Comparison of ENCODE assay signal across 1 cellular context in the genomic region with DNA sequence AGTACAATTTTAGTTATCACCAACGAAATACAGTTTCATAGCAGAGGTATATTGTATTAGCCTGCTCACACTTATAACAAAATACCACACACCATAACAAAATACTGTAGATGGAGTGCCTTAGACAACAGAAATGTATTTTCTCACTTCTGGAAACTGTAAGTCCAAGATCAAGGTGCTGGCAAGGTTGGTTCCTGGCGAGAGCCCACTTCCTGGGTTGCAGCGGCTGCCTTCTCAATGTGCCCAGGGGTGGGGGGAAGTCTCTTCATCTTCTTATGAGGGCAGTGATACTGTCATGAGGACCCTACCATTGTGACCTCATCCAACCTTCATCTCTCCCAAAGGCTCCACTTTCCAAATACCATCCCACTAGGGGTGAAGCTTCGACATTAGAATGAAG.
TF ChIP-seq lines count a peak whose summit lies in the region.

No MANE protein-coding gene starts in this region.

TF ChIP-seq in SK-N-SH treated with all-trans-retinoic acid at 6 μM for 48 hours, 23 proteins besides CTCF, POLR2A, EP300 and RAD21 (continued from another document):
- TF ChIP-seq PATZ1 (CRISPR knock-in tag; IDR thresholded peaks at IDR 0.05; ENCODE audit: borderline replicate concordance) (no peak), ISL1 (CRISPR knock-in tag; IDR thresholded peaks at IDR 0.05) (no peak), OSR1 (CRISPR knock-in tag; IDR thresholded peaks at IDR 0.05) (no peak), ARNTL (CRISPR knock-in tag; IDR thresholded peaks at IDR 0.05; ENCODE audit: borderline replicate concordance, low read depth) (no peak), ESRRG (CRISPR knock-in tag; IDR thresholded peaks at IDR 0.05) (no peak), ZFP3 (CRISPR knock-in tag; IDR thresholded peaks at IDR 0.05) (no peak), ZNF70 (CRISPR knock-in tag; IDR thresholded peaks at IDR 0.05) (no peak), ZNF8 (CRISPR knock-in tag; IDR thresholded peaks at IDR 0.05) (no peak), ZNF565 (CRISPR knock-in tag; conservative IDR thresholded peaks at IDR 0.05; ENCODE audit: low read depth) (no peak)
- TF ChIP-seq, protein P1, sequence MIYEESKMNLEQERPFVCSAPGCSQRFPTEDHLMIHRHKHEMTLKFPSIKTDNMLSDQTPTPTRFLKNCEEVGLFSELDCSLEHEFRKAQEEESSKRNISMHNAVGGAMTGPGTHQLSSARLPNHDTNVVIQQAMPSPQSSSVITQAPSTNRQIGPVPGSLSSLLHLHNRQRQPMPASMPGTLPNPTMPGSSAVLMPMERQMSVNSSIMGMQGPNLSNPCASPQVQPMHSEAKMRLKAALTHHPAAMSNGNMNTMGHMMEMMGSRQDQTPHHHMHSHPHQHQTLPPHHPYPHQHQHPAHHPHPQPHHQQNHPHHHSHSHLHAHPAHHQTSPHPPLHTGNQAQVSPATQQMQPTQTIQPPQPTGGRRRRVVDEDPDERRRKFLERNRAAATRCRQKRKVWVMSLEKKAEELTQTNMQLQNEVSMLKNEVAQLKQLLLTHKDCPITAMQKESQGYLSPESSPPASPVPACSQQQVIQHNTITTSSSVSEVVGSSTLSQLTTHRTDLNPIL (CRISPR knock-in tag; IDR thresholded peaks at IDR 0.05; ENCODE audit: low read depth), result no peak
